ENCODE assay signal across 10 cellular contexts in the genomic region with DNA sequence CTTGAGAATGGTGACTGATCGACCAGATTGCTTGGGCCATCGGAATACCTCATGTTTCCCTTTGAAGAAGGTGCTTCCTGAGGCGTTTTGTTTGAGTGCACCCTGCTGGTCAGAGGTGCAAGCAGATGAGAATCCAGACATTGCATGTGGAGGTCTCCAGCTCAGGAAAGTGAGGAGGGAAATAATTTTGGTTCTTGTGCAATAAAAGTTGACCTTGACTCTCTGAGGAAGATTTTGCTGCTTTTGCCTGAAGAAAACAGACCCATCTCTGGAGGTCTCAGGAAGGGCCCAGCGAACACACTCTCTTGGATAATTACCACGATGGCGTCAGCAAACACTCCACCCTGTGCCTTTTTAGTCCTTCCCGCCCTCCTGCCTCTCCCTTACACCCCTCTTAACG.
DNase-seq lines count a peak whose midpoint lies in the region; ATAC-seq and TF ChIP-seq lines count a peak whose summit lies in the region.
"Had no signal": no experiment of that assay in that cellular context is flagged by ENCODE, and none has a peak within 500 bp of the region (broad histone marks: within the 10 kb centered on the region; RNA-seq: fewer than 3 reads in every experiment).

No MANE protein-coding gene starts in this region.

- TF ChIP-seq CTCF in fibroblast of the aortic adventitia (IDR thresholded peaks at IDR 0.05; ENCODE audit: insufficient read depth, low read length) (peak; percentile 22), thyroid gland (IDR thresholded peaks at IDR 0.05) (peak in 3 of 6 experiments; percentile 10 to 33 (median 27))

- no peak for ATAC-seq in activated naive CD4-positive, alpha-beta T cell treated with anti-CD3 and anti-CD28 coated beads, Interleukin-2, amount 50 U/mL, for 72 hours
- ATAC-seq in T-cell (replicated peaks in 1 of 4) = no peak

- H3K4me1 ChIP-seq in thyroid gland = peaks cover 9 to 19% of the 10 kb centered on the region in 2 donors

- no peaks in the 10 kb centered on the region for H3K9me3 ChIP-seq in thyroid gland

- H3K27me3 Mint-ChIP-seq in activated naive CD4-positive, alpha-beta T cell treated with anti-CD3 and anti-CD28 coated beads for 36 hours (ENCODE audit: low read depth) = no peaks in the 10 kb centered on the region
- no peaks in the 10 kb centered on the region for H3K27me3 Mint-ChIP-seq in T-cell
- no peaks in the 10 kb centered on the region for H3K27me3 Mint-ChIP-seq in activated T-helper 1 cell treated with anti-CD3 and anti-CD28 coated beads, Interleukin-12 subunit alpha, Interleukin-12 subunit beta, Interleukin-2, Interleukin-4 antibody, amounts not matched to agents 30 ng/mL and 10 ng/mL and 1 ng/mL, durations not matched to agents 14 hours and 24 hours and 36 hours (ENCODE audit: insufficient read depth)

- H3K4me3 ChIP-seq in fibroblast of the aortic adventitia (ENCODE audit: low read depth, low read length) (no peak overlapping the region), thyroid gland (replicated peaks in 1 of 3) (no peak overlapping the region)

- POLR2A ChIA-PET in T-cell (lab: Charles Lee) = no interaction called here

- peaks cover 34 to 40% of the 10 kb centered on the region in 2 donors for H3K36me3 ChIP-seq in thyroid gland

- CTCF ChIA-PET in activated naive CD4-positive, alpha-beta T cell treated with anti-CD3 and anti-CD28 coated beads for 36 hours (lab: Charles Lee) = interaction anchor here (1.4 to 7.4 kb wide), 2 partner anchors 7 to 50 kb away, joined by 3 to 39 read pairs; no protein-coding TSS in a partner anchor
- CTCF ChIA-PET in T-cell (lab: Charles Lee) = no interaction called here

- peak overlapping the region in 2 of 3 donors; percentile 22 to 70 for H3K27ac ChIP-seq in thyroid gland

- no peak overlapping the region for H3K27ac Mint-ChIP-seq in activated naive CD4-positive, alpha-beta T cell treated with anti-CD3 and anti-CD28 coated beads for 36 hours
- no peak overlapping the region for H3K27ac Mint-ChIP-seq in activated naive CD4-positive, alpha-beta T cell treated with anti-CD3 and anti-CD28 coated beads, Interleukin-2, amount 50 U/mL, for 72 hours
- H3K27ac Mint-ChIP-seq in T-cell = peak overlapping the region in 1 of 2 donors; percentile 60
- H3K27ac Mint-ChIP-seq in activated T-helper 1 cell treated with anti-CD3 and anti-CD28 coated beads, Interleukin-12 subunit alpha, Interleukin-12 subunit beta, Interleukin-2, Interleukin-4 antibody, amounts not matched to agents 30 ng/mL and 10 ng/mL and 1 ng/mL, durations not matched to agents 14 hours and 24 hours and 36 hours = no peak overlapping the region
- H3K27ac Mint-ChIP-seq: activated T-helper 2 cell treated with anti-CD3 and anti-CD28 coated beads, Interferon-gamma antibody, Interleukin-2, Interleukin-4, amounts not matched to agents 10 μg/mL and 5 μg/mL and 100 μg/mL, durations not matched to agents 14 hours and 24 hours and 36 hours had no signal

- peaks cover 11% of the 10 kb centered on the region for H3K36me3 Mint-ChIP-seq in activated naive CD4-positive, alpha-beta T cell treated with anti-CD3 and anti-CD28 coated beads for 36 hours (ENCODE audit: low read depth)
- H3K36me3 Mint-ChIP-seq in activated naive CD4-positive, alpha-beta T cell treated with anti-CD3 and anti-CD28 coated beads, Interleukin-2, amount 50 U/mL, for 72 hours = no peaks in the 10 kb centered on the region
- peaks cover 23% of the 10 kb centered on the region for H3K36me3 Mint-ChIP-seq in T-cell
- H3K36me3 Mint-ChIP-seq in activated T-helper 1 cell treated with anti-CD3 and anti-CD28 coated beads, Interleukin-12 subunit alpha, Interleukin-12 subunit beta, Interleukin-2, Interleukin-4 antibody, amounts not matched to agents 30 ng/mL and 10 ng/mL and 1 ng/mL, durations not matched to agents 14 hours and 24 hours and 36 hours (ENCODE audit: low read depth) = peaks cover 6% of the 10 kb centered on the region

- no peak for TF ChIP-seq POLR2A in thyroid gland (IDR thresholded peaks at IDR 0.05)

- H3K27me3 ChIP-seq in thyroid gland = no peaks in the 10 kb centered on the region

- H3K9me3 Mint-ChIP-seq in activated naive CD4-positive, alpha-beta T cell treated with anti-CD3 and anti-CD28 coated beads for 36 hours = no peaks in the 10 kb centered on the region
- H3K9me3 Mint-ChIP-seq in activated naive CD4-positive, alpha-beta T cell treated with anti-CD3 and anti-CD28 coated beads, Interleukin-2, amount 50 U/mL, for 72 hours = no peaks in the 10 kb centered on the region
- no peaks in the 10 kb centered on the region for H3K9me3 Mint-ChIP-seq in T-cell
- H3K9me3 Mint-ChIP-seq in activated T-helper 1 cell treated with anti-CD3 and anti-CD28 coated beads, Interleukin-12 subunit alpha, Interleukin-12 subunit beta, Interleukin-2, Interleukin-4 antibody, amounts not matched to agents 30 ng/mL and 10 ng/mL and 1 ng/mL, durations not matched to agents 14 hours and 24 hours and 36 hours = no peaks in the 10 kb centered on the region
- H3K9me3 Mint-ChIP-seq: activated T-helper 2 cell treated with anti-CD3 and anti-CD28 coated beads, Interferon-gamma antibody, Interleukin-2, Interleukin-4, amounts not matched to agents 10 μg/mL and 5 μg/mL and 100 μg/mL, durations not matched to agents 14 hours and 24 hours and 36 hours had no signal

- 79 to 82% methylated on average over 8 of the region's 8 CpGs for WGBS in thyroid gland, 2 donors

- DNase-seq in activated naive CD4-positive, alpha-beta T cell treated with anti-CD3 and anti-CD28 coated beads for 36 hours = peak; percentile 35
- DNase-seq in activated naive CD4-positive, alpha-beta T cell treated with anti-CD3 and anti-CD28 coated beads, Interleukin-2, amount 50 U/mL, for 72 hours (ENCODE audit: low spot score in 2 of 2) = no peak
- peak; percentile 6 for DNase-seq in RPMI8226
- DNase-seq in fibroblast of the aortic adventitia (ENCODE audit: low read depth) = no peak
- DNase-seq in thyroid gland = no peak
- no peak for DNase-seq in activated gamma-delta T cell treated with Interleukin-2 at 50 U/mL for 16 hours
- DNase-seq in T-cell = no peak
- no peak for DNase-seq in activated T-helper 1 cell treated with anti-CD3 and anti-CD28 coated beads, Interleukin-12 subunit alpha, Interleukin-12 subunit beta, Interleukin-2, Interleukin-4 antibody, amounts not matched to agents 30 ng/mL and 10 ng/mL and 1 ng/mL, durations not matched to agents 14 hours and 24 hours and 36 hours (ENCODE audit: low spot score)
- DNase-seq: NCI-H1092 treated with DMSO at 0.1 percent for 48 hours had no signal

- H3K4me1 Mint-ChIP-seq in activated naive CD4-positive, alpha-beta T cell treated with anti-CD3 and anti-CD28 coated beads for 36 hours (ENCODE audit: low read depth) = no peaks in the 10 kb centered on the region
- peaks cover 0 to 4% (median 0%) of the 10 kb centered on the region in 3 donors for H3K4me1 Mint-ChIP-seq in T-cell
- H3K4me1 Mint-ChIP-seq in activated T-helper 1 cell treated with anti-CD3 and anti-CD28 coated beads, Interleukin-12 subunit alpha, Interleukin-12 subunit beta, Interleukin-2, Interleukin-4 antibody, amounts not matched to agents 30 ng/mL and 10 ng/mL and 1 ng/mL, durations not matched to agents 14 hours and 24 hours and 36 hours (ENCODE audit: low read depth) = no peaks in the 10 kb centered on the region

- intact Hi-C loops in activated naive CD4-positive, alpha-beta T cell treated with anti-CD3 and anti-CD28 coated beads for 36 hours (cut with micrococcal nuclease) = loop anchor here (1.0 kb wide), 1 partner anchor 139 kb away; no protein-coding TSS in a partner anchor
- intact Hi-C loops in thyroid gland (cut with DNase I) = no loop called here
- intact Hi-C loops in activated T-helper 1 cell treated with anti-CD3 and anti-CD28 coated beads, Interleukin-12 subunit alpha, Interleukin-12 subunit beta, Interleukin-2, Interleukin-4 antibody, amounts not matched to agents 30 ng/mL and 10 ng/mL and 1 ng/mL, durations not matched to agents 14 hours and 24 hours and 36 hours (cut with micrococcal nuclease) = loop anchor here (2.0 kb wide), 1 partner anchor 138 kb away; no protein-coding TSS in a partner anchor

- H3K4me3 Mint-ChIP-seq in activated naive CD4-positive, alpha-beta T cell treated with anti-CD3 and anti-CD28 coated beads for 36 hours = no peak overlapping the region
- no peak overlapping the region for H3K4me3 Mint-ChIP-seq in T-cell
- no peak overlapping the region for H3K4me3 Mint-ChIP-seq in activated T-helper 1 cell treated with anti-CD3 and anti-CD28 coated beads, Interleukin-12 subunit alpha, Interleukin-12 subunit beta, Interleukin-2, Interleukin-4 antibody, amounts not matched to agents 30 ng/mL and 10 ng/mL and 1 ng/mL, durations not matched to agents 14 hours and 24 hours and 36 hours

Comparison
In these comparisons a context has a peak if more than half of its experiments do, and no peak if none do; other contexts are left out.
1. DNase-seq: peak in activated naive CD4-positive, alpha-beta T cell treated with anti-CD3 and anti-CD28 coated beads for 36 hours (single experiment) and RPMI8226 (single experiment); none in activated naive CD4-positive, alpha-beta T cell treated with anti-CD3 and anti-CD28 coated beads, Interleukin-2, amount 50 U/mL, for 72 hours (0 of 2), fibroblast of the aortic adventitia (single experiment), thyroid gland (0 of 2), activated gamma-delta T cell treated with Interleukin-2 at 50 U/mL for 16 hours (single experiment), T-cell (0 of 34) and activated T-helper 1 cell treated with anti-CD3 and anti-CD28 coated beads, Interleukin-12 subunit alpha, Interleukin-12 subunit beta, Interleukin-2, Interleukin-4 antibody, amounts not matched to agents 30 ng/mL and 10 ng/mL and 1 ng/mL, durations not matched to agents 14 hours and 24 hours and 36 hours (single experiment).